ENCODE assay signal across 3 cellular contexts in the genomic region with DNA sequence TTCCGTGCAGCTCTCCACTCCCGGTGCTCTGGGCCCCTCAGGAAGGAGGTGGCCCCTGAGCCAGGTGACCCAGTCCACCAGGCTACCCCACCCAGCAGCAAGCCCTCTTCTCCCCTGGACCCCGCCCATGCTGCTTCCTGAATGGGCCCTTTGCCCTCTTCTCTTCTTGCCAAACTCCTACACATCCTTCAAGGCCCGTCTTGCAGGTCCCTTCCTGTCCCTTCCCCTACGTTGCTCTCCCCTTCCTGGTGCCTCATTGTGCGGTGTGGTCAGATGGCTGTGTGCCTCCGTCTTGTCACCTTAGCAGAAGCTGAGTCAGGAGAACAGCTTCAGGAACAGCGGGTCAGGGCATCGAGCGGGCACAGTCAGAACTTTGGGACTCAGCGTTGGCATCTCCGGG.
A peak's percentile ranks its signal among the peaks of the same experiment; 100 is the strongest.
TF ChIP-seq lines count a peak whose summit lies in the region.

No MANE protein-coding gene starts in this region.

TF ChIP-seq in SK-N-SH treated with all-trans-retinoic acid at 6 μM for 48 hours, 23 proteins besides CTCF, POLR2A, EP300 and RAD21:
- TF ChIP-seq ARNTL (CRISPR knock-in tag; IDR thresholded peaks at IDR 0.05; ENCODE audit: borderline replicate concordance, low read depth) (no peak), ZNF70 (CRISPR knock-in tag; IDR thresholded peaks at IDR 0.05) (no peak), CREB5 (CRISPR knock-in tag; IDR thresholded peaks at IDR 0.05; ENCODE audit: low read depth) (no peak), ZFP3 (CRISPR knock-in tag; IDR thresholded peaks at IDR 0.05) (peak; percentile 92)

TF ChIP-seq in SK-N-SH, 30 proteins besides CTCF, POLR2A, EP300 and RAD21:
- TF ChIP-seq MXI1 (IDR thresholded peaks at IDR 0.05; ENCODE audit: low read depth, low read length), result no peak
- TF ChIP-seq RCOR1 (IDR thresholded peaks at IDR 0.05; ENCODE audit: low read length), result no peak
- no peak for TF ChIP-seq NFIC (IDR thresholded peaks at IDR 0.05; ENCODE audit: borderline replicate concordance)
- no peak for TF ChIP-seq FOXJ3 (CRISPR knock-in tag; IDR thresholded peaks at IDR 0.05)
- TF ChIP-seq SMC3 (IDR thresholded peaks at IDR 0.05; ENCODE audit: low read depth, low read length), result no peak
- TF ChIP-seq YY1 (IDR thresholded peaks at IDR 0.05; ENCODE audit: low read depth), result no peak
TF ChIP-seq in SK-N-SH: peak in this region for 0.

TF ChIP-seq in H1, 55 proteins besides CTCF, POLR2A, EP300 and RAD21:
- TF ChIP-seq JUND (IDR thresholded peaks at IDR 0.05; ENCODE audit: low read length) (no peak), SIRT6 (IDR thresholded peaks at IDR 0.05; ENCODE audit: low read length) (no peak), USF2 (IDR thresholded peaks at IDR 0.05; ENCODE audit: low read length) (no peak), SAP30 (IDR thresholded peaks at IDR 0.05; ENCODE audit: insufficient read depth, insufficient replicate concordance, low read length) (no peak), GABPA (IDR thresholded peaks at IDR 0.05; ENCODE audit: borderline replicate concordance, insufficient read depth, low read length) (no peak), SP4 (IDR thresholded peaks at IDR 0.05; ENCODE audit: low read length) (no peak), SIN3A (conservative IDR thresholded peaks at IDR 0.05 in 1 of 2, IDR thresholded peaks at IDR 0.05 in 1 of 2; ENCODE audit: low read depth in 1 of 2, low read length in 2 of 2) (no peak), NANOG (IDR thresholded peaks at IDR 0.05; ENCODE audit: insufficient read depth, low read depth, low read length, poor library complexity, severe bottlenecking) (no peak), RBBP5 (IDR thresholded peaks at IDR 0.05; ENCODE audit: borderline replicate concordance, low read depth, low read length) (no peak)
